Comparison of ENCODE assay signal across 1 cellular context in the genomic region with DNA sequence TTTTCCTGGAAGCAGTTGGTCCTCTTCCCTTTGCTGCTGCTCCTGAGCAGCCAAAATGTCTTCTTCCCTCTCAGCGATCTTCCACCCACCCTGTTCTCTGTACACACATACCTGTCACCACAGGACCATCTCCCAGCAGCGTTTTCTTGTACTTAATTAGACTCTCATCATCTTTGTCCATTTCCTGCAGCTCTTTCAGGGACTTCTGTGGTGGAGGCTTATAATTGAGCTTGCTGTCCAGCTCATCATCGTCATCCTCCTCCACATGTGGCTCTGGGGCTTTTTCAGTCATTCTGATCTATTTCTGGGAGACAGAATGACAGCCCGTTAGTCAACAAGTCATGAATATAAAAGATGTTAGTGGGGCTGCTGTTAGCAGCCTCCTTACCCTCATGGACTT.
A peak's percentile ranks its signal among the peaks of the same experiment; 100 is the strongest.
TF ChIP-seq lines count a peak whose summit lies in the region.

No MANE protein-coding gene starts in this region.

TF ChIP-seq in GM12878, 131 proteins besides CTCF, POLR2A, EP300 and RAD21 (continued from another document):
- TF ChIP-seq HCFC1 (IDR thresholded peaks at IDR 0.05; ENCODE audit: low read length) (no peak), SREBF1 (IDR thresholded peaks at IDR 0.05; ENCODE audit: low read length) (no peak), EZH2 (IDR thresholded peaks at IDR 0.05; ENCODE audit: borderline replicate concordance, control insufficient read depth, low read depth, low read length) (no peak), FOXM1 (IDR thresholded peaks at IDR 0.05; ENCODE audit: low read depth, low read length) (peak; percentile 63), E2F8 (IDR thresholded peaks at IDR 0.05; ENCODE audit: low read depth, partially characterized antibody) (no peak), MEF2B (IDR thresholded peaks at IDR 0.05; ENCODE audit: partially characterized antibody, poor library complexity, severe bottlenecking) (peak; percentile 78), ZNF384 (IDR thresholded peaks at IDR 0.05; ENCODE audit: borderline replicate concordance, low read depth, low read length) (no peak), RELA (IDR thresholded peaks at IDR 0.05; ENCODE audit: borderline replicate concordance, partially characterized antibody) (no peak), JUND (IDR thresholded peaks at IDR 0.05; ENCODE audit: low read depth, low read length) (no peak)
- TF ChIP-seq, protein P1, sequence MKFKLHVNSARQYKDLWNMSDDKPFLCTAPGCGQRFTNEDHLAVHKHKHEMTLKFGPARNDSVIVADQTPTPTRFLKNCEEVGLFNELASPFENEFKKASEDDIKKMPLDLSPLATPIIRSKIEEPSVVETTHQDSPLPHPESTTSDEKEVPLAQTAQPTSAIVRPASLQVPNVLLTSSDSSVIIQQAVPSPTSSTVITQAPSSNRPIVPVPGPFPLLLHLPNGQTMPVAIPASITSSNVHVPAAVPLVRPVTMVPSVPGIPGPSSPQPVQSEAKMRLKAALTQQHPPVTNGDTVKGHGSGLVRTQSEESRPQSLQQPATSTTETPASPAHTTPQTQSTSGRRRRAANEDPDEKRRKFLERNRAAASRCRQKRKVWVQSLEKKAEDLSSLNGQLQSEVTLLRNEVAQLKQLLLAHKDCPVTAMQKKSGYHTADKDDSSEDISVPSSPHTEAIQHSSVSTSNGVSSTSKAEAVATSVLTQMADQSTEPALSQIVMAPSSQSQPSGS (IDR thresholded peaks at IDR 0.05; ENCODE audit: low read length): peak; percentile 65; the same call in 1 of the 2 replicates
- TF ChIP-seq, protein P2, sequence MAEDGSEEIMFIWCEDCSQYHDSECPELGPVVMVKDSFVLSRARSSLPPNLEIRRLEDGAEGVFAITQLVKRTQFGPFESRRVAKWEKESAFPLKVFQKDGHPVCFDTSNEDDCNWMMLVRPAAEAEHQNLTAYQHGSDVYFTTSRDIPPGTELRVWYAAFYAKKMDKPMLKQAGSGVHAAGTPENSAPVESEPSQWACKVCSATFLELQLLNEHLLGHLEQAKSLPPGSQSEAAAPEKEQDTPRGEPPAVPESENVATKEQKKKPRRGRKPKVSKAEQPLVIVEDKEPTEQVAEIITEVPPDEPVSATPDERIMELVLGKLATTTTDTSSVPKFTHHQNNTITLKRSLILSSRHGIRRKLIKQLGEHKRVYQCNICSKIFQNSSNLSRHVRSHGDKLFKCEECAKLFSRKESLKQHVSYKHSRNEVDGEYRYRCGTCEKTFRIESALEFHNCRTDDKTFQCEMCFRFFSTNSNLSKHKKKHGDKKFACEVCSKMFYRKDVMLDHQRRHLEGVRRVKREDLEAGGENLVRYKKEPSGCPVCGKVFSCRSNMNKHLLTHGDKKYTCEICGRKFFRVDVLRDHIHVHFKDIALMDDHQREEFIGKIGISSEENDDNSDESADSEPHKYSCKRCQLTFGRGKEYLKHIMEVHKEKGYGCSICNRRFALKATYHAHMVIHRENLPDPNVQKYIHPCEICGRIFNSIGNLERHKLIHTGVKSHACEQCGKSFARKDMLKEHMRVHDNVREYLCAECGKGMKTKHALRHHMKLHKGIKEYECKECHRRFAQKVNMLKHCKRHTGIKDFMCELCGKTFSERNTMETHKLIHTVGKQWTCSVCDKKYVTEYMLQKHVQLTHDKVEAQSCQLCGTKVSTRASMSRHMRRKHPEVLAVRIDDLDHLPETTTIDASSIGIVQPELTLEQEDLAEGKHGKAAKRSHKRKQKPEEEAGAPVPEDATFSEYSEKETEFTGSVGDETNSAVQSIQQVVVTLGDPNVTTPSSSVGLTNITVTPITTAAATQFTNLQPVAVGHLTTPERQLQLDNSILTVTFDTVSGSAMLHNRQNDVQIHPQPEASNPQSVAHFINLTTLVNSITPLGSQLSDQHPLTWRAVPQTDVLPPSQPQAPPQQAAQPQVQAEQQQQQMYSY (CRISPR knock-in tag; IDR thresholded peaks at IDR 0.05): no peak
- TF ChIP-seq, protein P3, sequence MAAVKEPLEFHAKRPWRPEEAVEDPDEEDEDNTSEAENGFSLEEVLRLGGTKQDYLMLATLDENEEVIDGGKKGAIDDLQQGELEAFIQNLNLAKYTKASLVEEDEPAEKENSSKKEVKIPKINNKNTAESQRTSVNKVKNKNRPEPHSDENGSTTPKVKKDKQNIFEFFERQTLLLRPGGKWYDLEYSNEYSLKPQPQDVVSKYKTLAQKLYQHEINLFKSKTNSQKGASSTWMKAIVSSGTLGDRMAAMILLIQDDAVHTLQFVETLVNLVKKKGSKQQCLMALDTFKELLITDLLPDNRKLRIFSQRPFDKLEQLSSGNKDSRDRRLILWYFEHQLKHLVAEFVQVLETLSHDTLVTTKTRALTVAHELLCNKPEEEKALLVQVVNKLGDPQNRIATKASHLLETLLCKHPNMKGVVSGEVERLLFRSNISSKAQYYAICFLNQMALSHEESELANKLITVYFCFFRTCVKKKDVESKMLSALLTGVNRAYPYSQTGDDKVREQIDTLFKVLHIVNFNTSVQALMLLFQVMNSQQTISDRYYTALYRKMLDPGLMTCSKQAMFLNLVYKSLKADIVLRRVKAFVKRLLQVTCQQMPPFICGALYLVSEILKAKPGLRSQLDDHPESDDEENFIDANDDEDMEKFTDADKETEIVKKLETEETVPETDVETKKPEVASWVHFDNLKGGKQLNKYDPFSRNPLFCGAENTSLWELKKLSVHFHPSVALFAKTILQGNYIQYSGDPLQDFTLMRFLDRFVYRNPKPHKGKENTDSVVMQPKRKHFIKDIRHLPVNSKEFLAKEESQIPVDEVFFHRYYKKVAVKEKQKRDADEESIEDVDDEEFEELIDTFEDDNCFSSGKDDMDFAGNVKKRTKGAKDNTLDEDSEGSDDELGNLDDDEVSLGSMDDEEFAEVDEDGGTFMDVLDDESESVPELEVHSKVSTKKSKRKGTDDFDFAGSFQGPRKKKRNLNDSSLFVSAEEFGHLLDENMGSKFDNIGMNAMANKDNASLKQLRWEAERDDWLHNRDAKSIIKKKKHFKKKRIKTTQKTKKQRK (IDR thresholded peaks at IDR 0.05; ENCODE audit: low read depth, low read length): no peak
